8 cellular contexts compared by ENCODE assay signal in the genomic region with DNA sequence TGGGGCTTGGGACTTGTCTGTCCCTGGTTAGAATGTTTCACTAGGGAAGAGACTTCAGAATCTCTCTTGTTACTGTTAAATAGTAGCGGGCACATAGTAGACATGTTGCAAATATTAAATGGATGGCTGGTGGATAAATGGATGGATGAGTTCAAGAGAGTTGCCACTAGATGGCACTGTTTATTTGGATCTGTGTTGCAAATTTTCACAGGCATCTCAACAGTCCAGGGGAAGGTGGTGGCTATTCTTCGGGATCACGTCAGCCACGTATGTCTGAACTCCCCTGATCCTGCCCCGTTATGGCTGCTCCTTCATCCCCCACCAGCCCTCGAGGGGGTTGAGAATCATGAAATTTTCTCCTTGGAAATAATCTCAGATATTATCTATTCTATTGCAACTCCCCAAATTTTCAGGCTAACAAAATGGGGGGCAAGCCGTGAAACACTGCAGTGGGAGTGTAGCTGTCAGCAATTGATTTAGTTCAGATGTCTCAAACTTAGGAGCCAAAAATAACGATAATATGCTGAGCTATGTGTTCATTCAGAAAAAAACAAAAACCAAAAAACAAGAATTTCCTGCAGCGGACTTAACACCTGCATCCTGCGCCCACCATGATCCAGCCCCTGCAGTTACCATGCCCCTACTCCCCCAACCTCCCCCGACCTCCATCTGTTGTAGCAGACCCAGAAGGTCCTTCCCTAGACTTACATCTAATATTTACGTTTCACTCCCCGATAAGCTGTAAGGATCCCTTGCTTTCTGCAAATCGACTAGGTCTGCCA. TPM values are rescaled to one million over a fixed set of nuclear protein-coding genes. Genes with fewer than 3 reads are reported as not detected.
DNase-seq lines count a peak whose midpoint lies in the region; FAIRE-seq and TF ChIP-seq lines count a peak whose summit lies in the region.

No MANE protein-coding gene starts in this region.

- no peaks in the 10 kb centered on the region for H3K36me3 Mint-ChIP-seq in stimulated activated naive CD8-positive, alpha-beta T cell treated with anti-CD3 and anti-CD28 coated beads, Interleukin-15, Interleukin-2, amounts not matched to agents 100 ng/mL and 50 ng/mL, for 24 hours (ENCODE audit: low read depth)

- no peak for TF ChIP-seq POLR2A in Peyer's patch (IDR thresholded peaks at IDR 0.05)

- H3K27me3 Mint-ChIP-seq in stimulated activated naive CD8-positive, alpha-beta T cell treated with anti-CD3 and anti-CD28 coated beads, Interleukin-15, Interleukin-2, amounts not matched to agents 100 ng/mL and 50 ng/mL, for 24 hours, result no peaks in the 10 kb centered on the region

- DNase-seq in ACHN (peak; percentile 77), HCEC 1CT (peak; percentile 77), LHCN-M2 (ENCODE audit: low read depth) (peak; percentile 78), Peyer's patch (no peak), brain microvascular endothelial cell (peak; percentile 77)

- peaks cover 30% of the 10 kb centered on the region for H3K4me1 Mint-ChIP-seq in stimulated activated naive CD8-positive, alpha-beta T cell treated with anti-CD3 and anti-CD28 coated beads, Interleukin-15, Interleukin-2, amounts not matched to agents 100 ng/mL and 50 ng/mL, for 24 hours (ENCODE audit: low read depth)

- peak overlapping the region in 2 of 4 donors; percentile 18 to 30 for H3K27ac ChIP-seq in Peyer's patch
- no peak overlapping the region for H3K27ac ChIP-seq in brain microvascular endothelial cell

- H3K4me3 ChIP-seq in GM08714 (ENCODE audit: low read length), result peak overlapping the region; percentile 30; the same call in 1 of the 2 replicates
- H3K4me3 ChIP-seq in Peyer's patch, result peak overlapping the region in 1 of 4 donors; percentile 10
- H3K4me3 ChIP-seq in brain microvascular endothelial cell (ENCODE audit: low read depth, low read length), result peak overlapping the region; percentile 3

- TF ChIP-seq CTCF in Peyer's patch (IDR thresholded peaks at IDR 0.05) (peak; percentile 71 to 93 (median 88)), brain microvascular endothelial cell (IDR thresholded peaks at IDR 0.05; ENCODE audit: low read depth, low read length, missing control alignments) (peak; percentile 64)

- peaks cover 0 to 8% (median 0%) of the 10 kb centered on the region in 4 donors for H3K4me1 ChIP-seq in Peyer's patch

- H3K27me3 ChIP-seq in Peyer's patch (no peaks in the 10 kb centered on the region), brain microvascular endothelial cell (replicated peaks) (no peaks in the 10 kb centered on the region)

- peak; percentile 17 for FAIRE-seq in islet of Langerhans (lab: Jason Lieb, UNC)

- no peaks in the 10 kb centered on the region for H3K9me3 Mint-ChIP-seq in stimulated activated naive CD8-positive, alpha-beta T cell treated with anti-CD3 and anti-CD28 coated beads, Interleukin-15, Interleukin-2, amounts not matched to agents 100 ng/mL and 50 ng/mL, for 24 hours

- in situ Hi-C loops in ACHN (cut with HindIII; ENCODE audit: low pct_ligation_motif_present, low pct_unique_long_range_greater_than_20kb, low sequenced_read_pairs) (no loop called here), brain microvascular endothelial cell (cut with HindIII; ENCODE audit: low pct_ligation_motif_present, low sequenced_read_pairs) (no loop called here)

- H3K4me3 Mint-ChIP-seq in stimulated activated naive CD8-positive, alpha-beta T cell treated with anti-CD3 and anti-CD28 coated beads, Interleukin-15, Interleukin-2, amounts not matched to agents 100 ng/mL and 50 ng/mL, for 24 hours, result peak overlapping the region; percentile 38

- no peaks in the 10 kb centered on the region for H3K36me3 ChIP-seq in Peyer's patch
- H3K36me3 ChIP-seq in brain microvascular endothelial cell (replicated peaks), result no peaks in the 10 kb centered on the region

- H3K9me3 ChIP-seq in Peyer's patch, result no peaks in the 10 kb centered on the region

- H3K27ac Mint-ChIP-seq in stimulated activated naive CD8-positive, alpha-beta T cell treated with anti-CD3 and anti-CD28 coated beads, Interleukin-15, Interleukin-2, amounts not matched to agents 100 ng/mL and 50 ng/mL, for 24 hours, result no peak overlapping the region

RNA-seq across cellular contexts. Expression of gene BIRC3, which starts 29.1 kb away (rescaled TPM):
- total RNA-seq in LHCN-M2 (2014; rRNA removed), result 0.40 and 0.64 TPM in 2 replicates
- 0.73 TPM for polyA plus RNA-seq in LHCN-M2 (2012)
- 100 to 1,000 TPM in 2 of 4 donors, 10 to 100 TPM in 2; 33.8 to 160 (median 92.3) TPM for total RNA-seq in Peyer's patch

RNA-seq across cellular contexts. Expression of gene BIRC2, which starts 58.9 kb away (rescaled TPM):
- total RNA-seq in LHCN-M2 (2014; rRNA removed) (65.9 and 77.4 TPM in 2 replicates), Peyer's patch (10 to 100 TPM; 30.5 to 88.8 (median 60.8) TPM)
- 39.2 TPM for polyA plus RNA-seq in LHCN-M2 (2012)

Comparison
In these comparisons a context has a peak if more than half of its experiments do, and no peak if none do; other contexts are left out.
1. DNase-seq: peak in ACHN (single experiment), HCEC 1CT (single experiment), LHCN-M2 (single experiment) and brain microvascular endothelial cell (single experiment); none in Peyer's patch (0 of 3).
2. RNA of gene BIRC3, which starts 29.1 kb away (total RNA-seq): 33.8 to 160 TPM in Peyer's patch; 0.40 to 0.64 TPM in LHCN-M2; every median in the first group is over 10 times any median in the second.